Comparison of ENCODE assay signal across 11 cellular contexts in the genomic region with DNA sequence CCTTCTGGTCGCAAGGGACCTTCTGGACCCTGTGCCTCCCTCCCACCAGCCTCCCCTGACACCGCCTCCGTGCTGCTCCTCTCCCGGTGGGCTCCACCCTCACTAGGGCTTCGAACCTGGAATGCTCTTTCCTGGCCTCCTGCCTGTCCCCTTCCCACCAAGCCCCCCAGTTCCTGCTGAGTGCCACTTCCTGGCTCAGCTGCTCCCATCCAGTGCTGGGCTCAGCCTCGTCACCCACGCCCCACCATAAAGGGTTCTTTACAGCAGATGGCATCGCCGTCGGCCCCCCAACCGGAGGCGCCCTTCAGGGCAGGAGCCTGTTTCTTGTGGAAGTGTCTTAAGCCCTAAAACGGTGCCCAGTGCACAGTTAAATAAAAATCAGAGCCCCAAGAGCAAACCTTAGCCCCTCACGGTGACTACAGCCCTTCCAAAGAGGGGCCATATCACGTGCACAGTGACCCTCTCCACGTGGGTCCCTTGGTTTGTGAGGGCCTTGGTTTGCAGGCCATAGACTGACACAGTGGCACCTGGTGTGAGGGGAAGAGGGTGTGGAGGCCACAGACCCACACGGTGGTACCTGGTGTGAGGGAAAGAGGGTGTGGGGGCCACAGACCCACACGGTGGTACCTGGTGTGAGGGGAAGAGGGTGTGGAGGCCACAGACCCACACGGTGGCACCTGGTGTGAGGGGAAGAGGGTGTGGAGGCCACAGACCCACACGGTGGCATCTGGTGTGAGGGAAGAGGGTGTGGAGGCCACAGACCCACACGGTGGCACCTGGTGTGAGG.
DNase-seq lines count a peak whose midpoint lies in the region; ATAC-seq and TF ChIP-seq lines count a peak whose summit lies in the region.
"Had no signal": no experiment of that assay in that cellular context is flagged by ENCODE, and none has a peak within 500 bp of the region (broad histone marks: within the 10 kb centered on the region; RNA-seq: fewer than 3 reads in every experiment).

No MANE protein-coding gene starts in this region.

- no peak for TF ChIP-seq EP300 in ovary (IDR thresholded peaks at IDR 0.05)

- H3K36me3 Mint-ChIP-seq in activated naive CD4-positive, alpha-beta T cell treated with anti-CD3 and anti-CD28 coated beads, Interleukin-2, amount 10 ng/mL, durations not matched to agents 7 days and 5 days = no peaks in the 10 kb centered on the region
- H3K36me3 Mint-ChIP-seq in progenitor cell of endocrine pancreas (ENCODE audit: insufficient read depth) = no peaks in the 10 kb centered on the region

- no peak overlapping the region for H3K4me3 Mint-ChIP-seq in activated naive CD4-positive, alpha-beta T cell treated with anti-CD3 and anti-CD28 coated beads, Interleukin-2, amount 10 ng/mL, durations not matched to agents 7 days and 5 days
- H3K4me3 Mint-ChIP-seq in progenitor cell of endocrine pancreas (ENCODE audit: low read depth) = no peak overlapping the region

- peaks cover 36% of the 10 kb centered on the region for H3K27me3 Mint-ChIP-seq in activated naive CD4-positive, alpha-beta T cell treated with anti-CD3 and anti-CD28 coated beads, Interleukin-2, amount 10 ng/mL, durations not matched to agents 7 days and 5 days
- H3K27me3 Mint-ChIP-seq in progenitor cell of endocrine pancreas = no peaks in the 10 kb centered on the region

- H3K4me1 ChIP-seq in esophagus squamous epithelium = peaks cover 12 to 58% (median 19%) of the 10 kb centered on the region in 3 donors
- H3K4me1 ChIP-seq in ovary (ENCODE audit: insufficient read depth) = peaks cover 31% of the 10 kb centered on the region

- no peak for ATAC-seq in HG02870 (IDR thresholded peaks at IDR 0.05; ENCODE audit: unreplicated experiment)

- intact Hi-C loops in esophagus squamous epithelium (cut with DNase I) = no loop called here
- intact Hi-C loops in ovary (cut with DNase I) = no loop called here

- no peak overlapping the region for H3K4me3 ChIP-seq in esophagus squamous epithelium
- H3K4me3 ChIP-seq in ovary = no peak overlapping the region
- H3K4me3 ChIP-seq: cardiac muscle cell had no signal

- peaks cover 24% of the 10 kb centered on the region for H3K4me1 Mint-ChIP-seq in activated naive CD4-positive, alpha-beta T cell treated with anti-CD3 and anti-CD28 coated beads, Interleukin-2, amount 10 ng/mL, durations not matched to agents 7 days and 5 days
- H3K4me1 Mint-ChIP-seq in progenitor cell of endocrine pancreas (ENCODE audit: low read depth) = peaks cover 13% of the 10 kb centered on the region

- H3K27ac Mint-ChIP-seq in activated naive CD4-positive, alpha-beta T cell treated with anti-CD3 and anti-CD28 coated beads, Interleukin-2, amount 10 ng/mL, durations not matched to agents 7 days and 5 days = no peak overlapping the region
- no peak overlapping the region for H3K27ac Mint-ChIP-seq in progenitor cell of endocrine pancreas

- H3K27me3 ChIP-seq in esophagus squamous epithelium (peaks cover 0 to 7% (median 0%) of the 10 kb centered on the region in 4 donors), ovary (no peaks in the 10 kb centered on the region)
- H3K27me3 ChIP-seq: cardiac muscle cell had no signal

- H3K27ac ChIP-seq in esophagus squamous epithelium (peak overlapping the region in 3 of 4 donors; percentile 48 to 70 (median 52)), ovary (peak overlapping the region; percentile 25 to 78)
- H3K27ac ChIP-seq: cardiac muscle cell had no signal

- peak; percentile 18 for DNase-seq in activated naive CD4-positive, alpha-beta T cell treated with anti-CD3 and anti-CD28 coated beads, Interleukin-2, amount 10 ng/mL, durations not matched to agents 7 days and 5 days
- no peak for DNase-seq in activated naive CD4-positive, alpha-beta T cell treated with Interleukin-2 at 50 U/mL for 16 hours
- DNase-seq in esophagus squamous epithelium (lab: John Stamatoyannopoulos, UW) (no peak), ovary (peak; percentile 12 to 40 (median 25)), ureter (ENCODE audit: low spot score) (peak; percentile 35), progenitor cell of endocrine pancreas (ENCODE audit: low spot score, unreplicated experiment) (no peak), NCI-H524 treated with DMSO at 0.1 percent for 48 hours (lab: John Stamatoyannopoulos, UW) (no peak)
- DNase-seq: erythroblast, NCI-H2081 had no signal

- TF ChIP-seq CTCF in esophagus squamous epithelium (IDR thresholded peaks at IDR 0.05) (no peak), ovary (IDR thresholded peaks at IDR 0.05) (no peak), progenitor cell of endocrine pancreas (IDR thresholded peaks at IDR 0.05; ENCODE audit: unreplicated experiment) (no peak)

- no peaks in the 10 kb centered on the region for H3K9me3 Mint-ChIP-seq in activated naive CD4-positive, alpha-beta T cell treated with anti-CD3 and anti-CD28 coated beads, Interleukin-2, amount 10 ng/mL, durations not matched to agents 7 days and 5 days
- peaks cover 3% of the 10 kb centered on the region for H3K9me3 Mint-ChIP-seq in progenitor cell of endocrine pancreas (ENCODE audit: low read depth)

- peaks cover 0 to 6% (median 0%) of the 10 kb centered on the region in 3 donors for H3K9me3 ChIP-seq in esophagus squamous epithelium
- no peaks in the 10 kb centered on the region for H3K9me3 ChIP-seq in ovary

- TF ChIP-seq POLR2A in esophagus squamous epithelium (IDR thresholded peaks at IDR 0.05) (no peak), ovary (IDR thresholded peaks at IDR 0.05) (no peak)

- WGBS in esophagus squamous epithelium, 2 donors = 82 to 84% methylated on average over 11 to 17 of the region's 21 CpGs
- WGBS in ovary, 3 donors = 80 to 87% (median 84%) methylated on average over 21 of the region's 21 CpGs

- H3K36me3 ChIP-seq in esophagus squamous epithelium = no peaks in the 10 kb centered on the region
- no peaks in the 10 kb centered on the region for H3K36me3 ChIP-seq in ovary
- H3K36me3 ChIP-seq: cardiac muscle cell had no signal

- CTCF ChIA-PET in activated naive CD4-positive, alpha-beta T cell treated with anti-CD3 and anti-CD28 coated beads, Interleukin-2, amount 10 ng/mL, durations not matched to agents 7 days and 5 days (lab: Charles Lee) = no interaction called here

Comparison
In these comparisons a context has a peak if more than half of its experiments do, and no peak if none do; other contexts are left out.
1. DNase-seq: peak in activated naive CD4-positive, alpha-beta T cell treated with anti-CD3 and anti-CD28 coated beads, Interleukin-2, amount 10 ng/mL, durations not matched to agents 7 days and 5 days (single experiment), ovary (5 of 5) and ureter (single experiment); none in activated naive CD4-positive, alpha-beta T cell treated with Interleukin-2 at 50 U/mL for 16 hours (single experiment), esophagus squamous epithelium (single experiment), progenitor cell of endocrine pancreas (single experiment) and NCI-H524 treated with DMSO at 0.1 percent for 48 hours (single experiment).